ENCODE assay signal across 12 cellular contexts in genomic region chr11:17259931-17260499, GRCh38.
"Had no signal": no experiment of that assay in that cellular context is flagged by ENCODE, and none has a peak within 500 bp of the region (broad histone marks: within the 10 kb centered on the region; RNA-seq: fewer than 3 reads in every experiment).

No MANE protein-coding gene starts in this region.

- H3K4me3 ChIP-seq: esophagus squamous epithelium, ovary, sigmoid colon, upper lobe of left lung had no signal

- DNase-seq: activated CD4-positive, CD25-positive, alpha-beta regulatory T cell treated with anti-CD3 and anti-CD28 coated beads, Interleukin-2, amount 50 U/mL, for 72 hours; activated naive CD4-positive, alpha-beta T cell treated with Interleukin-2 at 50 U/mL for 16 hours; caudate nucleus; esophagus squamous epithelium; head of caudate nucleus; ovary; sigmoid colon; stimulated activated CD4-positive, alpha-beta T cell treated with anti-CD3 and anti-CD28 coated beads, Interleukin-1b, Interleukin-23, amount 100 ng/mL, for 48 hours; stimulated activated naive CD8-positive, alpha-beta T cell treated with anti-CD3 and anti-CD28 coated beads, Interleukin-15, amount 100 ng/mL, for 72 hours; T-cell; T1000; upper lobe of left lung had no signal

- ATAC-seq: T-cell had no signal
